33 cellular contexts compared by ENCODE assay signal in the genomic region with DNA sequence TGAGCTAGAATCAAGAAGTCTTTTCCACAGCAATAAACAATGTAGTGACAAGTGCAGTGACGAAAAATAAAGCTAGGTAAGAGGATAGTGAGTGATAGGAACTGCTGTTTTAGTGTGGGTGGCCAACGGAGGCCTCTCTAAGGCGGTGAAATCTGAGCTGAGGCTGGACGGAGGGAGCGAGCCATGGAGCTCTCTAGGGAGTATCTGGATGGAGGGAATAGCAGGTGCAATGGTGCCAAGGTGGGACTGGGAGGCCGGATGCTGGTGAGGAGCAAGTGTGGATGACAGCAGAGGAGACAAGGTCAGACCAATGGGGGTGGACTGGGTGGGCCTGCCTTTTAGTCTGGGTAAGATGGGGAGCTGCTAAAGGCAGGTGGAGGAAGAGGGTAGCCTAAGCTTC. TPM values are rescaled to one million over a fixed set of nuclear protein-coding genes. Genes with fewer than 3 reads are reported as not detected.
"Had no signal": no experiment of that assay in that cellular context is flagged by ENCODE, and none has a peak within 500 bp of the region (broad histone marks: within the 10 kb centered on the region; RNA-seq: fewer than 3 reads in every experiment).

No MANE protein-coding gene starts in this region.

- H3K9ac ChIP-seq: KMS-11 had no signal

- H3K4me2 ChIP-seq: KMS-11 had no signal

- H3K27ac Mint-ChIP-seq: activated CD4-positive, alpha-beta T cell treated with anti-CD3 and anti-CD28 coated beads, Interleukin-2, amount 10 ng/mL, durations not matched to agents 24 days and 14 days; activated CD8-positive, alpha-beta T cell treated with anti-CD3 and anti-CD28 coated beads, Interleukin-2, amount 10 ng/mL, durations not matched to agents 7 days and 5 days; activated naive CD4-positive, alpha-beta T cell treated with anti-CD3 and anti-CD28 coated beads for 36 hours; activated naive CD4-positive, alpha-beta T cell treated with anti-CD3 and anti-CD28 coated beads, Interleukin-2, amount 50 U/mL, for 72 hours; activated naive CD8-positive, alpha-beta T cell treated with anti-CD3 and anti-CD28 coated beads, Interleukin-2, amount 50 U/mL, for 24 hours; activated T-helper 1 cell treated with anti-CD3 and anti-CD28 coated beads, Interleukin-12 subunit alpha, Interleukin-12 subunit beta, Interleukin-2, Interleukin-4 antibody, amounts not matched to agents 30 ng/mL and 10 ng/mL and 1 ng/mL, durations not matched to agents 14 hours and 24 hours and 36 hours; brain had no signal

- H3K27ac ChIP-seq: KMS-11, SK-N-MC, WERI-Rb-1 had no signal

- H3K9me3 Mint-ChIP-seq: activated CD4-positive, alpha-beta T cell treated with anti-CD3 and anti-CD28 coated beads, Interleukin-2, amount 10 ng/mL, durations not matched to agents 24 days and 14 days; activated naive CD4-positive, alpha-beta T cell treated with anti-CD3 and anti-CD28 coated beads for 36 hours; activated naive CD8-positive, alpha-beta T cell treated with anti-CD3 and anti-CD28 coated beads, Interleukin-2, amount 50 U/mL, for 24 hours; activated T-cell treated with anti-CD3 and anti-CD28 coated beads, Interleukin-2, amount 50 U/mL, for 4 hours; activated T-helper 1 cell treated with anti-CD3 and anti-CD28 coated beads, Interleukin-12 subunit alpha, Interleukin-12 subunit beta, Interleukin-2, Interleukin-4 antibody, amounts not matched to agents 30 ng/mL and 10 ng/mL and 1 ng/mL, durations not matched to agents 14 hours and 24 hours and 36 hours had no signal

- H3K36me3 Mint-ChIP-seq: activated naive CD4-positive, alpha-beta T cell treated with anti-CD3 and anti-CD28 coated beads, Interleukin-2, amount 50 U/mL, for 72 hours; brain had no signal

- H3K4me3 Mint-ChIP-seq: activated CD4-positive, alpha-beta T cell treated with anti-CD3 and anti-CD28 coated beads, Interleukin-2, amount 10 ng/mL, durations not matched to agents 24 days and 14 days; activated CD8-positive, alpha-beta T cell treated with anti-CD3 and anti-CD28 coated beads, Interleukin-2, amount 10 ng/mL, durations not matched to agents 7 days and 5 days; activated naive CD4-positive, alpha-beta T cell treated with anti-CD3 and anti-CD28 coated beads for 36 hours; activated naive CD8-positive, alpha-beta T cell treated with anti-CD3 and anti-CD28 coated beads, Interleukin-2, amount 50 U/mL, for 24 hours; activated T-cell treated with anti-CD3 and anti-CD28 coated beads, Interleukin-2, amount 50 U/mL, for 4 hours; activated T-helper 1 cell treated with anti-CD3 and anti-CD28 coated beads, Interleukin-12 subunit alpha, Interleukin-12 subunit beta, Interleukin-2, Interleukin-4 antibody, amounts not matched to agents 30 ng/mL and 10 ng/mL and 1 ng/mL, durations not matched to agents 14 hours and 24 hours and 36 hours; brain had no signal

- H3K4me3 ChIP-seq: SK-N-MC had no signal

- ATAC-seq: activated CD8-positive, alpha-beta T cell treated with anti-CD3 and anti-CD28 coated beads, Interleukin-2, amount 10 ng/mL, durations not matched to agents 7 days and 5 days; activated naive CD4-positive, alpha-beta T cell treated with anti-CD3 and anti-CD28 coated beads, Interleukin-2, amount 50 U/mL, for 72 hours; activated naive CD8-positive, alpha-beta T cell treated with anti-CD3 and anti-CD28 coated beads, Interleukin-2, amount 50 U/mL, for 24 hours; activated T-cell treated with anti-CD3 and anti-CD28 coated beads, Interleukin-2, amount 50 U/mL, for 4 hours had no signal

- DNase-seq: activated CD4-positive, alpha-beta T cell treated with anti-CD3 and anti-CD28 coated beads for 1 hour; activated CD4-positive, alpha-beta T cell treated with anti-CD3 and anti-CD28 coated beads, Interleukin-2, amount 10 ng/mL, durations not matched to agents 24 days and 14 days; activated CD4-positive, alpha-beta T cell treated with anti-CD3 and anti-CD28 coated beads, Interleukin-2, amount 50 U/mL, for 4 hours; activated CD4-positive, CD25-positive, alpha-beta regulatory T cell; activated CD8-positive, alpha-beta T cell treated with anti-CD3 and anti-CD28 coated beads, Interleukin-2, amount 10 ng/mL, durations not matched to agents 7 days and 5 days; activated gamma-delta T cell treated with Interleukin-2 at 50 U/mL for 16 hours; activated naive CD4-positive, alpha-beta T cell treated with anti-CD3 and anti-CD28 coated beads for 36 hours; activated naive CD8-positive, alpha-beta T cell treated with anti-CD3 and anti-CD28 coated beads, Interleukin-2, amount 50 U/mL, for 24 hours; activated T-cell treated with anti-CD3 and anti-CD28 coated beads for 4 hours; activated T-cell treated with anti-CD3 and anti-CD28 coated beads, Interleukin-2, amount 50 U/mL, for 4 hours; anterior cingulate cortex; caudate nucleus; MM.1S; NCI-H1092; NCI-H1436 treated with DMSO at 0.1 percent for 48 hours; NCI-H1694 treated with DMSO at 0.1 percent for 48 hours; NCI-H2029; NCI-H345; NCI-H524 treated with DMSO at 0.1 percent for 48 hours; OCI-M1; Right ventricle myocardium superior; T1000; WERI-Rb-1 had no signal

- H3K36me3 ChIP-seq: WERI-Rb-1 had no signal

- H3K4me1 Mint-ChIP-seq: activated CD4-positive, alpha-beta T cell treated with anti-CD3 and anti-CD28 coated beads, Interleukin-2, amount 10 ng/mL, durations not matched to agents 24 days and 14 days; activated naive CD8-positive, alpha-beta T cell treated with anti-CD3 and anti-CD28 coated beads, Interleukin-2, amount 50 U/mL, for 24 hours had no signal

RNA-seq across cellular contexts. Expression of a gene that starts 26.6 kb away (rescaled TPM):
- total RNA-seq: activated CD4-positive, alpha-beta T cell treated with anti-CD3 and anti-CD28 coated beads, Interleukin-2, amount 10 ng/mL, durations not matched to agents 24 days and 14 days; activated CD8-positive, alpha-beta T cell treated with anti-CD3 and anti-CD28 coated beads, Interleukin-2, amount 10 ng/mL, durations not matched to agents 7 days and 5 days; activated naive CD4-positive, alpha-beta T cell treated with anti-CD3 and anti-CD28 coated beads for 36 hours; activated naive CD4-positive, alpha-beta T cell treated with anti-CD3 and anti-CD28 coated beads, Interleukin-2, amount 50 U/mL, for 72 hours; activated T-cell treated with anti-CD3 and anti-CD28 coated beads, Interleukin-2, amount 50 U/mL, for 4 hours; activated T-helper 1 cell treated with anti-CD3 and anti-CD28 coated beads, Interleukin-12 subunit alpha, Interleukin-12 subunit beta, Interleukin-2, Interleukin-4 antibody, amounts not matched to agents 30 ng/mL and 10 ng/mL and 1 ng/mL, durations not matched to agents 14 hours and 24 hours and 36 hours; bronchial epithelial cell; LHCN-M2; NCI-H460; Right ventricle myocardium superior; T-helper 1 cell treated with Interleukin-12 subunit alpha and Interleukin-12 subunit beta and Interleukin-4 antibody, amounts not matched to agents 30 ng/mL and 1 ng/mL, for 36 hours; T-helper 2 cell treated with Interferon-gamma antibody and Interleukin-4, amounts not matched to agents 100 ng/mL and 5 ng/mL, for 36 hours had no signal
